ENCODE assay signal across 16 cellular contexts in the genomic region with DNA sequence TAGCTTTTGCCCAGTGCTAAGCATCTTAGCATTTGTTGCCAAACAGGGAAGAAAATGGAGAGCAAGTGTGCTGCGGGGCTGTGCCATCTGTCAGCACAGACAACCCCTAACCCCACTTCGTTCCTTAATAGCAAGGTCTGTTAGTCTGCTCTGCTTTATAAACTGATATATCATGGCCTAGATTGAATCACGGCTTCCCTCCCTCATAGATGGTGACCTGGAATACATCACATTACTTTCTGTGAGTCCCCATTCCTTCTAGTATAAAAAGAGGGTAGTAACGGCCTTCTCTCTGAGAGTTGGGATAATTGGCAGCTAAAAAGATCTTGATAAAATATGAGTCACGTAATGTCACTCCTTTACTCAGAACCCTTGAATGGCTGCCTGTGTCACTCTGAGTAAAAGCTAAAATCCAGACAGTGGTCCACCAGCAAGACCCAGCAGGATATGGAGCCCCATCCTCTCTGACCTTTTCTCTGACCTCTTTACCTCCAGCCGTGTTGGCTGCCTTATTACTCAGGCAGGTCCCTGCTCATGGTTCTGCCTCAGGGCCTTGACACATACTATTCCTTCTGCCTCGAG.
DNase-seq lines count a peak whose midpoint lies in the region; ATAC-seq and TF ChIP-seq lines count a peak whose summit lies in the region.
"Had no signal": no experiment of that assay in that cellular context is flagged by ENCODE, and none has a peak within 500 bp of the region (broad histone marks: within the 10 kb centered on the region; RNA-seq: fewer than 3 reads in every experiment).

No MANE protein-coding gene starts in this region.

- H3K36me3 ChIP-seq in heart left ventricle: no peaks in the 10 kb centered on the region
- H3K36me3 ChIP-seq in SK-N-MC (ENCODE audit: insufficient read depth, low read length): no peaks in the 10 kb centered on the region
- H3K36me3 ChIP-seq in MG63: no peaks in the 10 kb centered on the region
- H3K36me3 ChIP-seq: esophagus squamous epithelium had no signal

- H3K4me3 ChIP-seq in heart left ventricle (no peak overlapping the region), SK-N-MC (no peak overlapping the region), right cardiac atrium (ENCODE audit: low read length) (no peak overlapping the region), MG63 (no peak overlapping the region)
- H3K4me3 ChIP-seq: coronary artery, esophagus squamous epithelium had no signal

- H3K9me3 ChIP-seq in heart left ventricle (no peaks in the 10 kb centered on the region), SK-N-MC (ENCODE audit: low read depth, low read length) (no peaks in the 10 kb centered on the region), right cardiac atrium (ENCODE audit: control insufficient read depth, low read length) (no peaks in the 10 kb centered on the region), MG63 (no peaks in the 10 kb centered on the region; the same call in 1 of the 2 replicates)
- H3K9me3 ChIP-seq: esophagus squamous epithelium had no signal

- no peak for DNase-seq in heart left ventricle
- DNase-seq in left ventricle myocardium superior: no peak
- no peak for DNase-seq in SK-N-MC (ENCODE audit: low read depth, low spot score)
- DNase-seq in right cardiac atrium: no peak
- no peak for DNase-seq in HuH-7.5 (ENCODE audit: low spot score)
- no peak for DNase-seq in MG63
- DNase-seq in stimulated activated CD4-positive, alpha-beta T cell treated with anti-CD3 and anti-CD28 coated beads, Interleukin-15, amount 100 ng/mL, for 24 hours: no peak
- DNase-seq: activated B cell treated with CpG ODN at 0.5 μM for 24 hours; activated CD8-positive, alpha-beta memory T cell treated with anti-CD3 and anti-CD28 coated beads, Interleukin-2, amount 50 U/mL, for 48 hours; activated naive CD8-positive, alpha-beta T cell treated with anti-CD3 and anti-CD28 coated beads, Interleukin-2, amount 10 ng/mL, durations not matched to agents 7 days and 5 days; Calu3; esophagus squamous epithelium; mesendoderm; NCI-H774 had no signal

- TF ChIP-seq CTCF in heart left ventricle (IDR thresholded peaks at IDR 0.05): no peak

- no peak for TF ChIP-seq POLR2A in heart left ventricle (IDR thresholded peaks at IDR 0.05)

- H3K4me1 ChIP-seq in heart left ventricle (peaks cover 3 to 53% (median 36%) of the 10 kb centered on the region in 12 donors), right cardiac atrium (ENCODE audit: control insufficient read depth, insufficient read depth, low read length) (peaks cover 5% of the 10 kb centered on the region)

- no peak overlapping the region for H3K9ac ChIP-seq in SK-N-MC (ENCODE audit: insufficient read length)

- peak overlapping the region in 11 of 12 donors; percentile 34 to 82 (median 59) for H3K27ac ChIP-seq in heart left ventricle
- peak overlapping the region; percentile 73; the same call in 1 of the 2 replicates for H3K27ac ChIP-seq in SK-N-MC
- peak overlapping the region; percentile 61 for H3K27ac ChIP-seq in right cardiac atrium (ENCODE audit: low read length)
- H3K27ac ChIP-seq: coronary artery had no signal

- intact Hi-C loops in heart left ventricle (cut with DNase I): loop anchor here in 1 of 10 donors (10.0 kb wide), 2 partner anchors 103 to 223 kb away; no protein-coding TSS in a partner anchor
- intact Hi-C loops in left ventricle myocardium superior (cut with micrococcal nuclease): no loop called here
- intact Hi-C loops in right cardiac atrium (cut with DNase I): no loop called here

- WGBS in heart left ventricle, 4 donors: 52 to 61% (median 58%) methylated on average over 7 of the region's 7 CpGs
- 52% methylated on average over 7 of the region's 7 CpGs for WGBS in right cardiac atrium

- ATAC-seq in heart left ventricle (no peak), left ventricle myocardium superior (no peak), right cardiac atrium (peak in 1 of 2 donors; percentile 34), HG02623 (IDR thresholded peaks at IDR 0.05; ENCODE audit: unreplicated experiment) (no peak)

- no peaks in the 10 kb centered on the region for H3K27me3 ChIP-seq in heart left ventricle
- no peaks in the 10 kb centered on the region for H3K27me3 ChIP-seq in right cardiac atrium (ENCODE audit: control insufficient read depth, insufficient read depth)
- no peaks in the 10 kb centered on the region for H3K27me3 ChIP-seq in MG63
- H3K27me3 ChIP-seq: esophagus squamous epithelium had no signal
